ENCODE assay signal across 1 cellular context in genomic region chr15:75758071-75758872, GRCh38.
A peak's percentile ranks its signal among the peaks of the same experiment; 100 is the strongest.
TF ChIP-seq lines count a peak whose summit lies in the region.

No MANE protein-coding gene starts in this region.

TF ChIP-seq in HepG2, 621 proteins besides CTCF, POLR2A, EP300 and RAD21 (continued from another document and continues in another):
- TF ChIP-seq, protein P1, sequence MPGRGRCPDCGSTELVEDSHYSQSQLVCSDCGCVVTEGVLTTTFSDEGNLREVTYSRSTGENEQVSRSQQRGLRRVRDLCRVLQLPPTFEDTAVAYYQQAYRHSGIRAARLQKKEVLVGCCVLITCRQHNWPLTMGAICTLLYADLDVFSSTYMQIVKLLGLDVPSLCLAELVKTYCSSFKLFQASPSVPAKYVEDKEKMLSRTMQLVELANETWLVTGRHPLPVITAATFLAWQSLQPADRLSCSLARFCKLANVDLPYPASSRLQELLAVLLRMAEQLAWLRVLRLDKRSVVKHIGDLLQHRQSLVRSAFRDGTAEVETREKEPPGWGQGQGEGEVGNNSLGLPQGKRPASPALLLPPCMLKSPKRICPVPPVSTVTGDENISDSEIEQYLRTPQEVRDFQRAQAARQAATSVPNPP (CRISPR knock-in tag; IDR thresholded peaks at IDR 0.05) = no peak
- TF ChIP-seq ZFY (CRISPR knock-in tag; IDR thresholded peaks at IDR 0.05) (peak; percentile 75), PAXIP1 (CRISPR knock-in tag; conservative IDR thresholded peaks at IDR 0.05) (0 out of 2 replicates have a peak, but pooled peaks have one; percentile 32), ZNF768 (CRISPR knock-in tag; IDR thresholded peaks at IDR 0.05) (peak; percentile 28; the same call in 1 of the 2 replicates), HES4 (CRISPR knock-in tag; IDR thresholded peaks at IDR 0.05; ENCODE audit: borderline replicate concordance) (no peak), MIER2 (CRISPR knock-in tag; IDR thresholded peaks at IDR 0.05) (no peak), MED8 (CRISPR knock-in tag; IDR thresholded peaks at IDR 0.05; ENCODE audit: insufficient replicate concordance) (peak; percentile 44), KMT2B (CRISPR knock-in tag; IDR thresholded peaks at IDR 0.05) (no peak), E2F1 (CRISPR knock-in tag; IDR thresholded peaks at IDR 0.05) (peak; percentile 60; the same call in 1 of the 2 replicates), ZFX (CRISPR knock-in tag; IDR thresholded peaks at IDR 0.05; ENCODE audit: low read depth) (peak; percentile 81), ZNF335 (CRISPR knock-in tag; IDR thresholded peaks at IDR 0.05) (no peak), ZNF607 (CRISPR knock-in tag; IDR thresholded peaks at IDR 0.05; ENCODE audit: borderline replicate concordance) (no peak), ZNF446 (CRISPR knock-in tag; IDR thresholded peaks at IDR 0.05) (no peak), HOXA9 (CRISPR knock-in tag; IDR thresholded peaks at IDR 0.05; ENCODE audit: borderline replicate concordance) (no peak), ZMYM4 (CRISPR knock-in tag; IDR thresholded peaks at IDR 0.05) (peak; percentile 75), SNAPC4 (CRISPR knock-in tag; IDR thresholded peaks at IDR 0.05) (no peak), HHEX (CRISPR knock-in tag; IDR thresholded peaks at IDR 0.05) (no peak), ZNF10 (CRISPR knock-in tag; IDR thresholded peaks at IDR 0.05; ENCODE audit: borderline replicate concordance, low read depth) (no peak), MAZ (IDR thresholded peaks at IDR 0.05; ENCODE audit: borderline replicate concordance, low read depth, low read length) (no peak), MAZ (CRISPR knock-in tag; IDR thresholded peaks at IDR 0.05; ENCODE audit: low read depth) (0 out of 2 replicates have a peak, but pooled peaks have one; percentile 58), FOXA1 (IDR thresholded peaks at IDR 0.05) (no peak), FOXA1 (CRISPR knock-in tag; IDR thresholded peaks at IDR 0.05) (no peak), GABPA (IDR thresholded peaks at IDR 0.05; ENCODE audit: low read depth, low read length) (peak; percentile 40; the same call in 1 of the 2 replicates), GABPA (CRISPR knock-in tag; IDR thresholded peaks at IDR 0.05; ENCODE audit: low read depth) (peak; percentile 83), GMEB2 (CRISPR knock-in tag; IDR thresholded peaks at IDR 0.05; ENCODE audit: low read depth) (no peak), FOXP1 (IDR thresholded peaks at IDR 0.05) (no peak), FOXP1 (CRISPR knock-in tag; IDR thresholded peaks at IDR 0.05) (no peak), NFE2 (CRISPR knock-in tag; IDR thresholded peaks at IDR 0.05) (no peak), ELF1 (CRISPR knock-in tag; IDR thresholded peaks at IDR 0.05) (peak; percentile 73), SNAI1 (CRISPR knock-in tag; IDR thresholded peaks at IDR 0.05; ENCODE audit: borderline replicate concordance) (no peak), PHF8 (CRISPR knock-in tag; IDR thresholded peaks at IDR 0.05) (peak; percentile 65), ZNF883 (CRISPR knock-in tag; IDR thresholded peaks at IDR 0.05; ENCODE audit: not compliant biosample characterization) (no peak)
- TF ChIP-seq, protein P2, sequence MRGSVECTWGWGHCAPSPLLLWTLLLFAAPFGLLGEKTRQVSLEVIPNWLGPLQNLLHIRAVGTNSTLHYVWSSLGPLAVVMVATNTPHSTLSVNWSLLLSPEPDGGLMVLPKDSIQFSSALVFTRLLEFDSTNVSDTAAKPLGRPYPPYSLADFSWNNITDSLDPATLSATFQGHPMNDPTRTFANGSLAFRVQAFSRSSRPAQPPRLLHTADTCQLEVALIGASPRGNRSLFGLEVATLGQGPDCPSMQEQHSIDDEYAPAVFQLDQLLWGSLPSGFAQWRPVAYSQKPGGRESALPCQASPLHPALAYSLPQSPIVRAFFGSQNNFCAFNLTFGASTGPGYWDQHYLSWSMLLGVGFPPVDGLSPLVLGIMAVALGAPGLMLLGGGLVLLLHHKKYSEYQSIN (CRISPR knock-in tag; IDR thresholded peaks at IDR 0.05; ENCODE audit: borderline replicate concordance) = no peak
- TF ChIP-seq, protein P3, sequence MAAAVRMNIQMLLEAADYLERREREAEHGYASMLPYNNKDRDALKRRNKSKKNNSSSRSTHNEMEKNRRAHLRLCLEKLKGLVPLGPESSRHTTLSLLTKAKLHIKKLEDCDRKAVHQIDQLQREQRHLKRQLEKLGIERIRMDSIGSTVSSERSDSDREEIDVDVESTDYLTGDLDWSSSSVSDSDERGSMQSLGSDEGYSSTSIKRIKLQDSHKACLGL (CRISPR knock-in tag; IDR thresholded peaks at IDR 0.05) = peak; percentile 51; the same call in 1 of the 2 replicates
- TF ChIP-seq, protein P4, sequence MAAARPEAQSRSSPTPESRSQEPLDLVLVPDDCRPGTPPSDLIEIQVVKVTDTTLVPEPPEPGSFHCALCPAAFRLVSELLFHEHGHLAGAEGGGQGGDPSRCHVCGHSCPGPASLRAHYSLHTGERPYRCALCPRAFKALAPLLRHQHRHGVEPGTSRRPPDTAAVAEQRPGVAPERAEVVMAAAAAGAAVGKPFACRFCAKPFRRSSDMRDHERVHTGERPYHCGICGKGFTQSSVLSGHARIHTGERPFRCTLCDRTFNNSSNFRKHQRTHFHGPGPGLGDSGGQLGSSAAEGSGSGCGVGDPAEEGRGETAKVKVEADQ (CRISPR knock-in tag; IDR thresholded peaks at IDR 0.05; ENCODE audit: borderline replicate concordance) = peak; percentile 80; the same call in 1 of the 2 replicates
- TF ChIP-seq, protein P5, sequence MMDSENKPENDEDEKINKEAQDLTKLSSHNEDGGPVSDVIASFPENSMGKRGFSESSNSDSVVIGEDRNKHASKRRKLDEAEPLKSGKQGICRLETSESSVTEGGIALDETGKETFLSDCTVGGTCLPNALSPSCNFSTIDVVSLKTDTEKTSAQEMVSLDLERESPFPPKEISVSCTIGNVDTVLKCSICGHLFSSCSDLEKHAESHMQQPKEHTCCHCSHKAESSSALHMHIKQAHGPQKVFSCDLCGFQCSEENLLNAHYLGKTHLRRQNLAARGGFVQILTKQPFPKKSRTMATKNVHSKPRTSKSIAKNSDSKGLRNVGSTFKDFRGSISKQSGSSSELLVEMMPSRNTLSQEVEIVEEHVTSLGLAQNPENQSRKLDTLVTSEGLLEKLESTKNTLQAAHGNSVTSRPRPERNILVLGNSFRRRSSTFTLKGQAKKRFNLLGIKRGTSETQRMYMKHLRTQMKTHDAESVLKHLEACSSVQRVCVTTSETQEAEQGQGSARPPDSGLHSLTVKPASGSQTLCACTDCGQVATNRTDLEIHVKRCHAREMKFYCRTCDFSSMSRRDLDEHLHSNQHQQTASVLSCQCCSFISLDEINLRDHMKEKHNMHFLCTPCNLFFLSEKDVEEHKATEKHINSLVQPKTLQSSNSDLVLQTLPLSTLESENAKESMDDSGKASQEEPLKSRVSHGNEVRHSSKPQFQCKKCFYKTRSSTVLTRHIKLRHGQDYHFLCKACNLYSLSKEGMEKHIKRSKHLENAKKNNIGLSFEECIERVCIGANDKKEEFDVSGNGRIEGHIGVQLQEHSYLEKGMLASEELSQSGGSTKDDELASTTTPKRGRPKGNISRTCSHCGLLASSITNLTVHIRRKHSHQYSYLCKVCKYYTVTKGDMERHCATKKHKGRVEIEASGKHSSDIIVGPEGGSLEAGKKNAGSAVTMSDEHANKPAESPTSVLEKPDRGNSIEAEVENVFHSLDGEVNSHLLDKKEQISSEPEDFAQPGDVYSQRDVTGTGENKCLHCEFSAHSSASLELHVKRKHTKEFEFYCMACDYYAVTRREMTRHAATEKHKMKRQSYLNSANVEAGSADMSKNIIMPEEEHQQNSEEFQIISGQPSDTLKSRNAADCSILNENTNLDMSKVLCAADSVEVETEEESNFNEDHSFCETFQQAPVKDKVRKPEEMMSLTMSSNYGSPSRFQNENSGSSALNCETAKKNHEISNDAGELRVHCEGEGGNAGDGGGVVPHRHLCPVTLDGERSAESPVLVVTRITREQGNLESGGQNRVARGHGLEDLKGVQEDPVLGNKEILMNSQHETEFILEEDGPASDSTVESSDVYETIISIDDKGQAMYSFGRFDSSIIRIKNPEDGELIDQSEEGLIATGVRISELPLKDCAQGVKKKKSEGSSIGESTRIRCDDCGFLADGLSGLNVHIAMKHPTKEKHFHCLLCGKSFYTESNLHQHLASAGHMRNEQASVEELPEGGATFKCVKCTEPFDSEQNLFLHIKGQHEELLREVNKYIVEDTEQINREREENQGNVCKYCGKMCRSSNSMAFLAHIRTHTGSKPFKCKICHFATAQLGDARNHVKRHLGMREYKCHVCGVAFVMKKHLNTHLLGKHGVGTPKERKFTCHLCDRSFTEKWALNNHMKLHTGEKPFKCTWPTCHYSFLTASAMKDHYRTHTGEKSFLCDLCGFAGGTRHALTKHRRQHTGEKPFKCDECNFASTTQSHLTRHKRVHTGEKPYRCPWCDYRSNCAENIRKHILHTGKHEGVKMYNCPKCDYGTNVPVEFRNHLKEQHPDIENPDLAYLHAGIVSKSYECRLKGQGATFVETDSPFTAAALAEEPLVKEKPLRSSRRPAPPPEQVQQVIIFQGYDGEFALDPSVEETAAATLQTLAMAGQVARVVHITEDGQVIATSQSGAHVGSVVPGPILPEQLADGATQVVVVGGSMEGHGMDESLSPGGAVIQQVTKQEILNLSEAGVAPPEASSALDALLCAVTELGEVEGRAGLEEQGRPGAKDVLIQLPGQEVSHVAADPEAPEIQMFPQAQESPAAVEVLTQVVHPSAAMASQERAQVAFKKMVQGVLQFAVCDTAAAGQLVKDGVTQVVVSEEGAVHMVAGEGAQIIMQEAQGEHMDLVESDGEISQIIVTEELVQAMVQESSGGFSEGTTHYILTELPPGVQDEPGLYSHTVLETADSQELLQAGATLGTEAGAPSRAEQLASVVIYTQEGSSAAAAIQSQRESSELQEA (CRISPR knock-in tag; IDR thresholded peaks at IDR 0.05; ENCODE audit: not compliant biosample characterization) = no peak
